In genomic region chr10:130301026-130301892, GRCh38 we compare ENCODE assay signal across 8 cellular contexts.
DNase-seq lines count a peak whose midpoint lies in the region; ATAC-seq and TF ChIP-seq lines count a peak whose summit lies in the region.

No MANE protein-coding gene starts in this region.

- peaks cover 4% of the 10 kb centered on the region for H3K36me3 Mint-ChIP-seq in activated CD4-positive, alpha-beta memory T cell treated with anti-CD3 and anti-CD28 coated beads, Interleukin-2, amount 10 ng/mL, durations not matched to agents 7 days and 5 days (ENCODE audit: low read depth)

- no peaks in the 10 kb centered on the region for H3K27me3 Mint-ChIP-seq in activated CD4-positive, alpha-beta memory T cell treated with anti-CD3 and anti-CD28 coated beads, Interleukin-2, amount 10 ng/mL, durations not matched to agents 7 days and 5 days

- peaks cover 8% of the 10 kb centered on the region for H3K4me1 Mint-ChIP-seq in activated CD4-positive, alpha-beta memory T cell treated with anti-CD3 and anti-CD28 coated beads, Interleukin-2, amount 10 ng/mL, durations not matched to agents 7 days and 5 days

- peak overlapping the region; percentile 64 for H3K4me3 Mint-ChIP-seq in activated CD4-positive, alpha-beta memory T cell treated with anti-CD3 and anti-CD28 coated beads, Interleukin-2, amount 10 ng/mL, durations not matched to agents 7 days and 5 days

- in situ Hi-C loops in GM13977 (cut with MboI; ENCODE audit: low pct_unique_long_range_greater_than_20kb, low sequenced_read_pairs, unreplicated experiment), result no loop called here

- H3K27ac ChIP-seq in C4-2B, result peak overlapping the region; percentile 91

- CTCF ChIA-PET in activated CD4-positive, alpha-beta memory T cell treated with anti-CD3 and anti-CD28 coated beads, Interleukin-2, amount 10 ng/mL, durations not matched to agents 7 days and 5 days (lab: Charles Lee), result interaction anchor here (1.2 kb wide), 1 partner anchor 190 kb away, joined by 3 read pairs; the partner anchor contains the start of gene C10orf143

- ATAC-seq in HG03280 (IDR thresholded peaks at IDR 0.05; ENCODE audit: unreplicated experiment) (peak; percentile 59), HG03432 (IDR thresholded peaks at IDR 0.05; ENCODE audit: unreplicated experiment) (no peak), HG02623 (IDR thresholded peaks at IDR 0.05; ENCODE audit: unreplicated experiment) (no peak)

- POLR2A ChIA-PET in activated CD4-positive, alpha-beta memory T cell treated with anti-CD3 and anti-CD28 coated beads, Interleukin-2, amount 10 ng/mL, durations not matched to agents 7 days and 5 days (lab: Charles Lee), result interaction anchor here (1.2 to 2.6 kb wide), 3 partner anchors 164 to 834 kb away, joined by 4 to 19 read pairs (median 6); partner anchors contain the start of genes C10orf143 and MGMT

- H3K27ac Mint-ChIP-seq in activated CD4-positive, alpha-beta memory T cell treated with anti-CD3 and anti-CD28 coated beads, Interleukin-2, amount 10 ng/mL, durations not matched to agents 7 days and 5 days, result peak overlapping the region; percentile 69

- no peak for TF ChIP-seq CTCF in C4-2B (conservative IDR thresholded peaks at IDR 0.05)
- TF ChIP-seq CTCF in GM13977 (IDR thresholded peaks at IDR 0.05; ENCODE audit: extremely low read depth, insufficient read depth, missing control alignments), result no peak

- peaks cover 45% of the 10 kb centered on the region for H3K9me3 Mint-ChIP-seq in activated CD4-positive, alpha-beta memory T cell treated with anti-CD3 and anti-CD28 coated beads, Interleukin-2, amount 10 ng/mL, durations not matched to agents 7 days and 5 days

- peak; percentile 63 for DNase-seq in activated CD4-positive, alpha-beta memory T cell treated with anti-CD3 and anti-CD28 coated beads, Interleukin-2, amount 10 ng/mL, durations not matched to agents 7 days and 5 days
- DNase-seq in fibroblast of gingiva (ENCODE audit: low read depth), result peak; percentile 52
- DNase-seq in stimulated activated CD4-positive, alpha-beta T cell treated with anti-CD3 and anti-CD28 coated beads, Interleukin-15, amount 100 ng/mL, for 48 hours (ENCODE audit: low read depth in 2 of 2), result peak; percentile 22 to 67
- no peak for DNase-seq in GM13977 (ENCODE audit: low spot score)
